8 cellular contexts compared by ENCODE assay signal in the genomic region with DNA sequence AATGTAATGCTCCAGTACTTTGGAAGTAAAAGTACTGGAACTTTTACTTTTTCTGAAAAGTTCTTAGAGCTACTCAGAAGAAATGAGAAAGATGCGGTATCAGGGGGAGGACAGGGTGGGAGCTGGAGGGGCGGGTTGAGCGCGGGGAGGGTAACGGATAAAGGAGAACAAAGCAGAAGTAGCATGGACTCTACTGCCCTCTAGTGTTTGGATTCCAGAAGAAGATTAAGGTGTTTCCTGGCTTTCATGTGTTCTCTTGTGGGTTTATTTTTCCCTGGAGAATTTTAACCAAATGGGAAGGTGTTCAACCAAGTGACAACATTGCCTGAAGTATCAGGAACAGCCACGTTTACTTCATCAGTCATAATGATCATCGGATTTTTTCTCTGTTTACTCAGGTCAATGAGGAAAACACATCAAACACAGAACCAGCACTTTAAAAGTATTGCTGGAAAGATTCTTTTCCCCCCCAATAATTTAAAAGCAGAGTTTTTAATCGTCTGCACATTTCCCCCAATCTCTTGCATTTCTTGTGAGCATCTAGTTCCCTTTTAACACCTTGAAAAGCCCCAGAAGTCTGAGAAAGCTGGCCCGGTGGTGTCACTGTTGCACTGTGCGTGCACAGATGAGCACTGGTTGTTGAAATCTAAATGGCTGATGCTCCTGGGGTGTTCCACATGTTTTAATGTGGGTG.
DNase-seq lines count a peak whose midpoint lies in the region; ATAC-seq, FAIRE-seq and TF ChIP-seq lines count a peak whose summit lies in the region.

No MANE protein-coding gene starts in this region.

- no peaks in the 10 kb centered on the region for H3K4me1 Mint-ChIP-seq in CD4-positive, alpha-beta memory T cell
- no peaks in the 10 kb centered on the region for H3K4me1 Mint-ChIP-seq in activated CD4-positive, alpha-beta T cell treated with anti-CD3 and anti-CD28 coated beads, Interleukin-2, amount 10 ng/mL, durations not matched to agents 24 days and 14 days

- peaks cover 3 to 22% (median 9%) of the 10 kb centered on the region in 8 donors for H3K9me3 Mint-ChIP-seq in CD4-positive, alpha-beta memory T cell
- no peaks in the 10 kb centered on the region for H3K9me3 Mint-ChIP-seq in activated CD4-positive, alpha-beta T cell treated with anti-CD3 and anti-CD28 coated beads, Interleukin-2, amount 10 ng/mL, durations not matched to agents 24 days and 14 days

- no peaks in the 10 kb centered on the region for H4K20me1 ChIP-seq in DND-41 (ENCODE audit: insufficient read depth, low read length)

- POLR2A ChIA-PET in HEK293T (lab: Yijun Ruan, JAX), result no interaction called here
- POLR2A ChIA-PET in CD4-positive, alpha-beta memory T cell (lab: Charles Lee; ENCODE audit: partially characterized antibody), result no interaction called here

- H3K4me3 ChIP-seq in DND-41 (ENCODE audit: low read depth in 1 of 2, low read length in 2 of 2) (no peak overlapping the region), retinal pigment epithelial cell (ENCODE audit: low read length) (peak overlapping the region; percentile 16)
- H3K4me3 ChIP-seq in CD4-positive, alpha-beta memory T cell (ENCODE audit: low read length in 2 of 2), result no peak overlapping the region

- peak; percentile 65 for TF ChIP-seq CTCF in DND-41 (IDR thresholded peaks at IDR 0.05; ENCODE audit: borderline replicate concordance, extremely low read depth, low read length, poor library complexity, severe bottlenecking)
- peak; percentile 68 for TF ChIP-seq CTCF in retinal pigment epithelial cell (conservative IDR thresholded peaks at IDR 0.05; ENCODE audit: low read depth, low read length)

- H3K36me3 Mint-ChIP-seq in CD4-positive, alpha-beta memory T cell, result no peaks in the 10 kb centered on the region
- H3K36me3 Mint-ChIP-seq in activated CD4-positive, alpha-beta T cell treated with anti-CD3 and anti-CD28 coated beads, Interleukin-2, amount 10 ng/mL, durations not matched to agents 24 days and 14 days (ENCODE audit: low read depth), result no peaks in the 10 kb centered on the region

- H3K4me1 ChIP-seq in DND-41 (ENCODE audit: insufficient read depth, low read length), result no peaks in the 10 kb centered on the region
- no peaks in the 10 kb centered on the region for H3K4me1 ChIP-seq in CD4-positive, alpha-beta memory T cell (ENCODE audit: insufficient read depth, low read length)

- peak; percentile 64; the same call in 2 of the 3 replicates for ATAC-seq in DND-41 (ENCODE audit: insufficient read depth, low read depth)

- H3K27ac ChIP-seq in DND-41 (ENCODE audit: low read length), result no peak overlapping the region
- no peak overlapping the region for H3K27ac ChIP-seq in CD4-positive, alpha-beta memory T cell (ENCODE audit: low read depth, low read length)

- peak; percentile 17 for DNase-seq in DND-41
- DNase-seq in HEK293T (ENCODE audit: extremely low spot score), result peak; percentile 57
- peak; percentile 77 for DNase-seq in NCI-H1694 (lab: John Stamatoyannopoulos, UW)
- DNase-seq in head of caudate nucleus, result peak in 40 of 42 donors; percentile 6 to 69 (median 44)
- DNase-seq in retinal pigment epithelial cell (ENCODE audit: low read depth), result peak; percentile 14
- DNase-seq in CD4-positive, alpha-beta memory T cell, result no peak
- DNase-seq in activated CD4-positive, alpha-beta T cell treated with anti-CD3 and anti-CD28 coated beads, Interleukin-2, amount 10 ng/mL, durations not matched to agents 24 days and 14 days, result no peak

- no peaks in the 10 kb centered on the region for H3K9me3 ChIP-seq in DND-41 (ENCODE audit: insufficient read depth, low read length, severe bottlenecking)
- peaks cover 0 to under 1% of the 10 kb centered on the region in 2 donors for H3K9me3 ChIP-seq in CD4-positive, alpha-beta memory T cell (ENCODE audit: control insufficient read depth in 1 of 2, low read length in 2 of 2)

- peak; percentile 73 for FAIRE-seq in TTC549 (lab: Jason Lieb, UNC)

- H3K27me3 Mint-ChIP-seq in CD4-positive, alpha-beta memory T cell, result no peaks in the 10 kb centered on the region
- no peaks in the 10 kb centered on the region for H3K27me3 Mint-ChIP-seq in activated CD4-positive, alpha-beta T cell treated with anti-CD3 and anti-CD28 coated beads, Interleukin-2, amount 10 ng/mL, durations not matched to agents 24 days and 14 days

- H3K27me3 ChIP-seq in DND-41 (ENCODE audit: insufficient read depth, low read length, poor library complexity), result no peaks in the 10 kb centered on the region
- H3K27me3 ChIP-seq in CD4-positive, alpha-beta memory T cell (ENCODE audit: insufficient read depth, low read length), result no peaks in the 10 kb centered on the region

- H2AFZ ChIP-seq in DND-41 (ENCODE audit: low read depth, low read length), result no peak overlapping the region

- H3K27ac Mint-ChIP-seq in CD4-positive, alpha-beta memory T cell, result no peak overlapping the region
- H3K27ac Mint-ChIP-seq in activated CD4-positive, alpha-beta T cell treated with anti-CD3 and anti-CD28 coated beads, Interleukin-2, amount 10 ng/mL, durations not matched to agents 24 days and 14 days, result no peak overlapping the region

- no peak overlapping the region for H3K9ac ChIP-seq in DND-41 (ENCODE audit: low read depth, low read length)

- no peaks in the 10 kb centered on the region for H3K36me3 ChIP-seq in DND-41 (ENCODE audit: insufficient read depth, low read length)
- no peaks in the 10 kb centered on the region for H3K36me3 ChIP-seq in CD4-positive, alpha-beta memory T cell (ENCODE audit: insufficient read depth, low read length)

- no peaks in the 10 kb centered on the region for H3K79me2 ChIP-seq in DND-41 (ENCODE audit: insufficient read depth, low read length)

- H3K4me3 Mint-ChIP-seq in CD4-positive, alpha-beta memory T cell, result no peak overlapping the region
- H3K4me3 Mint-ChIP-seq in activated CD4-positive, alpha-beta T cell treated with anti-CD3 and anti-CD28 coated beads, Interleukin-2, amount 10 ng/mL, durations not matched to agents 24 days and 14 days, result no peak overlapping the region

- intact Hi-C loops in head of caudate nucleus (cut with DNase I), result loop anchor here (5.0 kb wide), 2 partner anchors 57 to 367 kb away; no protein-coding TSS in a partner anchor
- intact Hi-C loops in CD4-positive, alpha-beta memory T cell (cut with micrococcal nuclease), result no loop called here
- intact Hi-C loops in activated CD4-positive, alpha-beta T cell treated with anti-CD3 and anti-CD28 coated beads, Interleukin-2, amount 10 ng/mL, durations not matched to agents 24 days and 14 days (cut with micrococcal nuclease), result loop anchor here (10.0 kb wide), 1 partner anchor 364 kb away; no protein-coding TSS in a partner anchor

- no peak overlapping the region for H3K4me2 ChIP-seq in DND-41 (ENCODE audit: insufficient read depth, low read length)

- CTCF ChIA-PET in HEK293T (lab: Yijun Ruan, JAX), result interaction anchor here (1.0 to 1.9 kb wide), 4 partner anchors 54 to 262 kb away, joined by 3 to 7 read pairs (median 4); no protein-coding TSS in a partner anchor
- CTCF ChIA-PET in CD4-positive, alpha-beta memory T cell (lab: Charles Lee; ENCODE audit: partially characterized antibody), result no interaction called here

TF ChIP-seq in HEK293T, 16 proteins besides CTCF, POLR2A, EP300 and RAD21:
- no peak for TF ChIP-seq L3MBTL2 (conservative IDR thresholded peaks at IDR 0.05)

Comparison
In these comparisons a context has a peak if more than half of its experiments do, and no peak if none do; other contexts are left out.
1. DNase-seq: peak in DND-41 (single experiment), HEK293T (single experiment), NCI-H1694 (single experiment), head of caudate nucleus (40 of 42) and retinal pigment epithelial cell (single experiment); none in CD4-positive, alpha-beta memory T cell (0 of 5) and activated CD4-positive, alpha-beta T cell treated with anti-CD3 and anti-CD28 coated beads, Interleukin-2, amount 10 ng/mL, durations not matched to agents 24 days and 14 days (single experiment).